Comparison of ENCODE assay signal across 23 cellular contexts in genomic region chr21:45384656-45385548, GRCh38. TPM values are rescaled to one million over a fixed set of nuclear protein-coding genes. Genes with fewer than 3 reads are reported as not detected.
A peak's percentile ranks its signal among the peaks of the same experiment; 100 is the strongest.
DNase-seq lines count a peak whose midpoint lies in the region; ATAC-seq and TF ChIP-seq lines count a peak whose summit lies in the region.
"Had no signal": no experiment of that assay in that cellular context is flagged by ENCODE, and none has a peak within 500 bp of the region (broad histone marks: within the 10 kb centered on the region; RNA-seq: fewer than 3 reads in every experiment).

No MANE protein-coding gene starts in this region.

- TF ChIP-seq CTCF in heart right ventricle (IDR thresholded peaks at IDR 0.05) (no peak), osteoblast (IDR thresholded peaks at IDR 0.05; ENCODE audit: extremely low read depth, low read depth, low read length) (no peak)

- ATAC-seq in Right ventricle myocardium inferior: no peak
- no peak for ATAC-seq in heart right ventricle
- ATAC-seq in right cardiac atrium: no peak
- no peak for ATAC-seq in aorta (ENCODE audit: low FRiP score)
- ATAC-seq in GM19397 (IDR thresholded peaks at IDR 0.05; ENCODE audit: unreplicated experiment): no peak
- ATAC-seq: gastrocnemius medialis had no signal

- intact Hi-C loops in Right ventricle myocardium inferior (cut with DNase I): no loop called here
- intact Hi-C loops in heart right ventricle (cut with DNase I): loop anchor here in 2 of 10 donors (5.0 kb wide), 1 partner anchor 52 kb away; no protein-coding TSS in a partner anchor
- intact Hi-C loops in right cardiac atrium (cut with DNase I): loop anchor here in 2 of 4 donors (5.0 to 10.0 kb wide), 2 partner anchors 50 to 52 kb away; no protein-coding TSS in a partner anchor
- intact Hi-C loops in aorta (cut with DNase I): no loop called here

- 89 to 90% methylated on average over 30 of the region's 30 CpGs for WGBS in heart right ventricle, 2 donors
- 87% methylated on average over 30 of the region's 30 CpGs for WGBS in right cardiac atrium
- WGBS in aorta, 2 donors: 87% methylated on average over 30 of the region's 30 CpGs

- DNase-seq in Right ventricle myocardium inferior (ENCODE audit: missing footprints) (peak; percentile 42), heart right ventricle (no peak), right cardiac atrium (peak in 2 of 3 donors; percentile 19 to 54), osteoblast (ENCODE audit: insufficient read length, low spot score, missing footprints) (peak; percentile 65), aorta (peak; percentile 37 to 62), DMS 273 treated with DMSO at 0.1 percent for 48 hours (lab: John Stamatoyannopoulos, UW) (no peak)
- DNase-seq in stimulated activated CD4-positive, alpha-beta T cell treated with anti-CD3 and anti-CD28 coated beads, Interleukin-4, amount 100 ng/mL, for 1 hour: no peak
- DNase-seq: activated CD4-positive, alpha-beta memory T cell treated with anti-CD3 and anti-CD28 coated beads, Interleukin-2, amount 10 ng/mL, durations not matched to agents 7 days and 5 days; COR-L47; DMS79 treated with DMSO at 0.1 percent for 48 hours; mammary epithelial cell; NCI-H146; NCI-H510A treated with DMSO at 0.1 percent for 48 hours; PC-9; SIG-M5; stimulated activated CD4-positive, alpha-beta T cell treated with anti-CD3 and anti-CD28 coated beads, Interleukin-15, amount 100 ng/mL, for 24 hours; thyroid gland had no signal

- H3K79me2 ChIP-seq in osteoblast (ENCODE audit: insufficient read depth, low read length): no peaks in the 10 kb centered on the region

- no peaks in the 10 kb centered on the region for H4K20me1 ChIP-seq in osteoblast (ENCODE audit: insufficient read depth, low read length)
- H4K20me1 ChIP-seq: BLaER1 had no signal

- H3K4me3 ChIP-seq in heart right ventricle (no peak overlapping the region), right cardiac atrium (ENCODE audit: low read length) (no peak overlapping the region), osteoblast (ENCODE audit: insufficient read depth, low read length) (no peak overlapping the region), aorta (ENCODE audit: low read length in 2 of 2) (no peak overlapping the region)
- H3K4me3 ChIP-seq: BLaER1, breast epithelium, coronary artery, esophagus muscularis mucosa, gastrocnemius medialis, PC-9, thyroid gland had no signal

- H3K27ac ChIP-seq in heart right ventricle: no peak overlapping the region
- H3K27ac ChIP-seq in right cardiac atrium (ENCODE audit: low read length): no peak overlapping the region
- no peak overlapping the region for H3K27ac ChIP-seq in osteoblast (ENCODE audit: low read depth, low read length)
- no peak overlapping the region for H3K27ac ChIP-seq in aorta (ENCODE audit: low read depth in 1 of 2, low read length in 2 of 2)
- H3K27ac ChIP-seq: BLaER1, breast epithelium, coronary artery, esophagus muscularis mucosa, gastrocnemius medialis, PC-9, thyroid gland had no signal

- H3K4me1 ChIP-seq in heart right ventricle: peaks cover 9 to 25% (median 17%) of the 10 kb centered on the region in 9 donors
- H3K4me1 ChIP-seq in right cardiac atrium (ENCODE audit: control insufficient read depth, insufficient read depth, low read length): no peaks in the 10 kb centered on the region
- peaks cover 11% of the 10 kb centered on the region for H3K4me1 ChIP-seq in osteoblast (ENCODE audit: insufficient read depth, low read length)
- no peaks in the 10 kb centered on the region for H3K4me1 ChIP-seq in aorta (ENCODE audit: control insufficient read depth in 1 of 2, insufficient read depth in 2 of 2, low read length in 2 of 2)

- H3K9me3 ChIP-seq in heart right ventricle (peaks cover 0 to 4% (median 0%) of the 10 kb centered on the region in 11 donors), right cardiac atrium (ENCODE audit: control insufficient read depth, low read length) (no peaks in the 10 kb centered on the region), osteoblast (ENCODE audit: low read depth, low read length) (no peaks in the 10 kb centered on the region), aorta (ENCODE audit: control insufficient read depth, low read length) (no peaks in the 10 kb centered on the region)
- H3K9me3 ChIP-seq: BLaER1, breast epithelium, esophagus muscularis mucosa, gastrocnemius medialis, thyroid gland had no signal

- no peaks in the 10 kb centered on the region for H3K36me3 ChIP-seq in heart right ventricle
- no peaks in the 10 kb centered on the region for H3K36me3 ChIP-seq in osteoblast (ENCODE audit: insufficient read depth, low read length)
- no peaks in the 10 kb centered on the region for H3K36me3 ChIP-seq in aorta (ENCODE audit: control insufficient read depth in 1 of 2, insufficient read depth in 2 of 2, low read length in 1 of 2)
- H3K36me3 ChIP-seq: BLaER1, breast epithelium, esophagus muscularis mucosa, gastrocnemius medialis, thyroid gland had no signal

- no peak overlapping the region for H2AFZ ChIP-seq in osteoblast (ENCODE audit: low read length)
- H2AFZ ChIP-seq: PC-9 had no signal

- H3K4me2 ChIP-seq in osteoblast (ENCODE audit: insufficient read depth, low read length): no peak overlapping the region
- H3K4me2 ChIP-seq: PC-9 had no signal

- H3K27me3 ChIP-seq in heart right ventricle (peaks cover 0 to 3% (median 0%) of the 10 kb centered on the region in 7 donors), right cardiac atrium (ENCODE audit: control insufficient read depth, insufficient read depth) (no peaks in the 10 kb centered on the region), osteoblast (ENCODE audit: insufficient read depth, low read length) (peaks cover 7% of the 10 kb centered on the region), aorta (ENCODE audit: control insufficient read depth in 1 of 2, insufficient read depth in 2 of 2, low read length in 1 of 2) (no peaks in the 10 kb centered on the region)
- H3K27me3 ChIP-seq: esophagus muscularis mucosa, thyroid gland had no signal

RNA-seq across cellular contexts. Expression of gene COL18A1, which starts 20.1 kb away (rescaled TPM):
- total RNA-seq in Right ventricle myocardium inferior: 51.6 TPM
- total RNA-seq in heart right ventricle: 10 to 100 TPM; 33.7 to 87.1 (median 48.8) TPM
- polyA plus RNA-seq in heart right ventricle: 10 to 100 TPM; 63.1 to 70.6 TPM
- total RNA-seq in right cardiac atrium: 100 to 1,000 TPM in 1 of 4 donors, 10 to 100 TPM in 3; 63.5 to 134 (median 84.6) TPM
- polyA plus RNA-seq in right cardiac atrium: 52.3 TPM
- 8.3 and 8.8 TPM in 2 replicates for total RNA-seq in osteoblast
- total RNA-seq in aorta: 100 to 1,000 TPM; 289 to 301 TPM
- 100 to 1,000 TPM in 1 of 2 donors, 10 to 100 TPM in 1; 97.3 to 963 TPM for polyA plus RNA-seq in aorta

Comparison
In these comparisons a context has a peak if more than half of its experiments do, and no peak if none do; other contexts are left out.
1. DNase-seq: peak in Right ventricle myocardium inferior (single experiment), right cardiac atrium (2 of 3), osteoblast (single experiment) and aorta (2 of 2); none in heart right ventricle (0 of 2), stimulated activated CD4-positive, alpha-beta T cell treated with anti-CD3 and anti-CD28 coated beads, Interleukin-4, amount 100 ng/mL, for 1 hour (single experiment) and DMS 273 treated with DMSO at 0.1 percent for 48 hours (single experiment).